Comparison of ENCODE assay signal across 1 cellular context in the genomic region with DNA sequence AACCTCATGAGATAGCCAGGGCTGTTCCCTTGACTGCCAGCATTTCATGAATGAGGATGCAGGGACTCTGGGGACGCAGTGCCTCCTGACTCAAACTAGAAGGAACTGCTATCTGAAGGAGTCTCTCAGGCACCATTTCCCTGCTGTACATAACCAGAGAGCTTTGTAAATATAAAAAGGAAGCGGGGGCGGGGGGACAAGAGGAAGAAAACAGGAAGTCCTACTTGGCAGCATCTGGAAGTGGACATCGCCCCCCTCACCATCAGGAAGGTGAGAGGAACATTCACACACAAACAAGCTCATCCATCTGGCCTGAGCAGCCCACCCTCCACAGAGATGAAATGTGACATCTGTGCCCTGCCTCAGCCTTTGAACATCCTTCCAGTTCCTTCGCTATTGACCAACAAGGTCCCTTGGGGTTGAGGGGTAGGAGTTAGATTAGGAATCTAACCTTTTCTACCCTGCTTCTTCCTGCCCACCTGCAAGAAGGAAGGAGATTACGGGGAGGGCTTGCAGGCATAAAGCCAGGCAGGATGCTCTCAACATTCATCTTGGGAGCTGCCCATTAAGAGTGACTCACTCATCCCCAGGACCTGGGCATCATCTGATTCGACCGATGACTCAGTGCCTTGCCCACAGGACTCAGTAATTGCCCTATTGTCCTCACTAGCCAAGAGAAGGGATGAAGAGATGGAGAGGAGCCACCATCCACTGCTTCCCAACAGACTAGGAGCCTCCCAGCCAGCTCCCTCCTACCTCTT.
TF ChIP-seq lines count a peak whose summit lies in the region.

No MANE protein-coding gene starts in this region.

TF ChIP-seq in WTC11, 78 proteins besides CTCF, POLR2A, EP300 and RAD21 (continued from another document):
- TF ChIP-seq, protein P1, sequence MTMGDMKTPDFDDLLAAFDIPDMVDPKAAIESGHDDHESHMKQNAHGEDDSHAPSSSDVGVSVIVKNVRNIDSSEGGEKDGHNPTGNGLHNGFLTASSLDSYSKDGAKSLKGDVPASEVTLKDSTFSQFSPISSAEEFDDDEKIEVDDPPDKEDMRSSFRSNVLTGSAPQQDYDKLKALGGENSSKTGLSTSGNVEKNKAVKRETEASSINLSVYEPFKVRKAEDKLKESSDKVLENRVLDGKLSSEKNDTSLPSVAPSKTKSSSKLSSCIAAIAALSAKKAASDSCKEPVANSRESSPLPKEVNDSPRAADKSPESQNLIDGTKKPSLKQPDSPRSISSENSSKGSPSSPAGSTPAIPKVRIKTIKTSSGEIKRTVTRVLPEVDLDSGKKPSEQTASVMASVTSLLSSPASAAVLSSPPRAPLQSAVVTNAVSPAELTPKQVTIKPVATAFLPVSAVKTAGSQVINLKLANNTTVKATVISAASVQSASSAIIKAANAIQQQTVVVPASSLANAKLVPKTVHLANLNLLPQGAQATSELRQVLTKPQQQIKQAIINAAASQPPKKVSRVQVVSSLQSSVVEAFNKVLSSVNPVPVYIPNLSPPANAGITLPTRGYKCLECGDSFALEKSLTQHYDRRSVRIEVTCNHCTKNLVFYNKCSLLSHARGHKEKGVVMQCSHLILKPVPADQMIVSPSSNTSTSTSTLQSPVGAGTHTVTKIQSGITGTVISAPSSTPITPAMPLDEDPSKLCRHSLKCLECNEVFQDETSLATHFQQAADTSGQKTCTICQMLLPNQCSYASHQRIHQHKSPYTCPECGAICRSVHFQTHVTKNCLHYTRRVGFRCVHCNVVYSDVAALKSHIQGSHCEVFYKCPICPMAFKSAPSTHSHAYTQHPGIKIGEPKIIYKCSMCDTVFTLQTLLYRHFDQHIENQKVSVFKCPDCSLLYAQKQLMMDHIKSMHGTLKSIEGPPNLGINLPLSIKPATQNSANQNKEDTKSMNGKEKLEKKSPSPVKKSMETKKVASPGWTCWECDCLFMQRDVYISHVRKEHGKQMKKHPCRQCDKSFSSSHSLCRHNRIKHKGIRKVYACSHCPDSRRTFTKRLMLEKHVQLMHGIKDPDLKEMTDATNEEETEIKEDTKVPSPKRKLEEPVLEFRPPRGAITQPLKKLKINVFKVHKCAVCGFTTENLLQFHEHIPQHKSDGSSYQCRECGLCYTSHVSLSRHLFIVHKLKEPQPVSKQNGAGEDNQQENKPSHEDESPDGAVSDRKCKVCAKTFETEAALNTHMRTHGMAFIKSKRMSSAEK (CRISPR knock-in tag; IDR thresholded peaks at IDR 0.05; ENCODE audit: borderline replicate concordance): no peak
- TF ChIP-seq, protein P2, sequence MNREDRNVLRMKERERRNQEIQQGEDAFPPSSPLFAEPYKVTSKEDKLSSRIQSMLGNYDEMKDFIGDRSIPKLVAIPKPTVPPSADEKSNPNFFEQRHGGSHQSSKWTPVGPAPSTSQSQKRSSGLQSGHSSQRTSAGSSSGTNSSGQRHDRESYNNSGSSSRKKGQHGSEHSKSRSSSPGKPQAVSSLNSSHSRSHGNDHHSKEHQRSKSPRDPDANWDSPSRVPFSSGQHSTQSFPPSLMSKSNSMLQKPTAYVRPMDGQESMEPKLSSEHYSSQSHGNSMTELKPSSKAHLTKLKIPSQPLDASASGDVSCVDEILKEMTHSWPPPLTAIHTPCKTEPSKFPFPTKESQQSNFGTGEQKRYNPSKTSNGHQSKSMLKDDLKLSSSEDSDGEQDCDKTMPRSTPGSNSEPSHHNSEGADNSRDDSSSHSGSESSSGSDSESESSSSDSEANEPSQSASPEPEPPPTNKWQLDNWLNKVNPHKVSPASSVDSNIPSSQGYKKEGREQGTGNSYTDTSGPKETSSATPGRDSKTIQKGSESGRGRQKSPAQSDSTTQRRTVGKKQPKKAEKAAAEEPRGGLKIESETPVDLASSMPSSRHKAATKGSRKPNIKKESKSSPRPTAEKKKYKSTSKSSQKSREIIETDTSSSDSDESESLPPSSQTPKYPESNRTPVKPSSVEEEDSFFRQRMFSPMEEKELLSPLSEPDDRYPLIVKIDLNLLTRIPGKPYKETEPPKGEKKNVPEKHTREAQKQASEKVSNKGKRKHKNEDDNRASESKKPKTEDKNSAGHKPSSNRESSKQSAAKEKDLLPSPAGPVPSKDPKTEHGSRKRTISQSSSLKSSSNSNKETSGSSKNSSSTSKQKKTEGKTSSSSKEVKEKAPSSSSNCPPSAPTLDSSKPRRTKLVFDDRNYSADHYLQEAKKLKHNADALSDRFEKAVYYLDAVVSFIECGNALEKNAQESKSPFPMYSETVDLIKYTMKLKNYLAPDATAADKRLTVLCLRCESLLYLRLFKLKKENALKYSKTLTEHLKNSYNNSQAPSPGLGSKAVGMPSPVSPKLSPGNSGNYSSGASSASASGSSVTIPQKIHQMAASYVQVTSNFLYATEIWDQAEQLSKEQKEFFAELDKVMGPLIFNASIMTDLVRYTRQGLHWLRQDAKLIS (CRISPR knock-in tag; IDR thresholded peaks at IDR 0.05; ENCODE audit: borderline replicate concordance): no peak
- TF ChIP-seq ZNF121 (CRISPR knock-in tag; IDR thresholded peaks at IDR 0.05) (no peak), SP1 (CRISPR knock-in tag; conservative IDR thresholded peaks at IDR 0.05) (no peak), ESRRA (CRISPR knock-in tag; IDR thresholded peaks at IDR 0.05; ENCODE audit: borderline replicate concordance) (no peak), FOXK1 (CRISPR knock-in tag; IDR thresholded peaks at IDR 0.05) (no peak), ZNF423 (CRISPR knock-in tag; IDR thresholded peaks at IDR 0.05) (no peak), TEAD4 (CRISPR knock-in tag; IDR thresholded peaks at IDR 0.05) (no peak), TCF7 (CRISPR knock-in tag; IDR thresholded peaks at IDR 0.05; ENCODE audit: low read depth) (no peak)
- TF ChIP-seq, protein P3, sequence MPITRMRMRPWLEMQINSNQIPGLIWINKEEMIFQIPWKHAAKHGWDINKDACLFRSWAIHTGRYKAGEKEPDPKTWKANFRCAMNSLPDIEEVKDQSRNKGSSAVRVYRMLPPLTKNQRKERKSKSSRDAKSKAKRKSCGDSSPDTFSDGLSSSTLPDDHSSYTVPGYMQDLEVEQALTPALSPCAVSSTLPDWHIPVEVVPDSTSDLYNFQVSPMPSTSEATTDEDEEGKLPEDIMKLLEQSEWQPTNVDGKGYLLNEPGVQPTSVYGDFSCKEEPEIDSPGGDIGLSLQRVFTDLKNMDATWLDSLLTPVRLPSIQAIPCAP (CRISPR knock-in tag; IDR thresholded peaks at IDR 0.05): no peak
